In genomic region chr5:38866362-38867070, GRCh38 we compare ENCODE assay signal across 27 cellular contexts. TPM values are rescaled to one million over a fixed set of nuclear protein-coding genes. Genes with fewer than 3 reads are reported as not detected.
DNase-seq lines count a peak whose midpoint lies in the region; ATAC-seq and TF ChIP-seq lines count a peak whose summit lies in the region.
"Had no signal": no experiment of that assay in that cellular context is flagged by ENCODE, and none has a peak within 500 bp of the region (broad histone marks: within the 10 kb centered on the region; RNA-seq: fewer than 3 reads in every experiment).

No MANE protein-coding gene starts in this region.

- H3K27ac Mint-ChIP-seq in HFFc6 = peak overlapping the region; percentile 24; the same call in 1 of the 2 replicates
- H3K27ac Mint-ChIP-seq: activated naive CD8-positive, alpha-beta T cell treated with anti-CD3 and anti-CD28 coated beads, Interleukin-2, amount 50 U/mL, for 24 hours; natural killer cell had no signal

- H3K4me1 Mint-ChIP-seq in HFFc6 (ENCODE audit: low read depth) = peaks cover 59% of the 10 kb centered on the region
- H3K4me1 Mint-ChIP-seq: activated naive CD8-positive, alpha-beta T cell treated with anti-CD3 and anti-CD28 coated beads, Interleukin-2, amount 50 U/mL, for 24 hours; CD14-positive monocyte; natural killer cell had no signal

- no peak for DNase-seq in HFFc6
- peak; percentile 20 for DNase-seq in RPMI7951 (ENCODE audit: low read depth)
- DNase-seq in glomerular visceral epithelial cell (ENCODE audit: extremely low spot score) = peak; percentile 56
- DNase-seq in renal cortical epithelial cell (ENCODE audit: low read depth) = peak; percentile 43
- DNase-seq in NCI-H2107 (lab: John Stamatoyannopoulos, UW) = no peak
- DNase-seq: activated CD4-positive, alpha-beta T cell treated with anti-CD3 and anti-CD28 coated beads, Interleukin-2, amount 50 U/mL, for 48 hours; activated naive CD8-positive, alpha-beta T cell treated with anti-CD3 and anti-CD28 coated beads, Interleukin-2, amount 50 U/mL, for 24 hours; activated T-cell treated with anti-CD3 and anti-CD28 coated beads, Interleukin-2, amount 50 U/mL, for 48 hours; body of pancreas; Caco-2; foreskin keratinocyte; GOT3; heart left ventricle; Kasumi-1; kidney; mucosa of descending colon; MV-4-11; natural killer cell; NCI-H146; NCI-H510A; nucleus accumbens; psoas muscle; stimulated activated CD4-positive, alpha-beta T cell treated with anti-CD3 and anti-CD28 coated beads, Interleukin-4, amount 100 ng/mL, for 24 hours; T-helper 2 cell had no signal

- H3K9me3 Mint-ChIP-seq in HFFc6 = peaks cover 23% of the 10 kb centered on the region

- no peak for TF ChIP-seq CTCF in HFFc6 (IDR thresholded peaks at IDR 0.05)

- peaks cover 35% of the 10 kb centered on the region for H3K36me3 Mint-ChIP-seq in HFFc6 (ENCODE audit: low read depth)
- H3K36me3 Mint-ChIP-seq: CD14-positive monocyte, natural killer cell had no signal

- H3K4me3 Mint-ChIP-seq in HFFc6 = no peak overlapping the region
- H3K4me3 Mint-ChIP-seq: activated naive CD8-positive, alpha-beta T cell treated with anti-CD3 and anti-CD28 coated beads, Interleukin-2, amount 50 U/mL, for 24 hours; CD14-positive monocyte; natural killer cell had no signal

- no peaks in the 10 kb centered on the region; the same call in 1 of the 2 replicates for H3K27me3 Mint-ChIP-seq in HFFc6 (ENCODE audit: insufficient read depth)

- no peak for ATAC-seq in GM21447 (IDR thresholded peaks at IDR 0.05; ENCODE audit: unreplicated experiment)
- ATAC-seq in GM19455 (IDR thresholded peaks at IDR 0.05; ENCODE audit: unreplicated experiment) = no peak
- ATAC-seq: activated naive CD8-positive, alpha-beta T cell treated with anti-CD3 and anti-CD28 coated beads, Interleukin-2, amount 50 U/mL, for 24 hours; body of pancreas; mucosa of descending colon had no signal

RNA-seq across cellular contexts. Expression of gene OSMR, which starts 20.7 kb away (rescaled TPM):
- 10 to 100 TPM; 28.1 to 36.6 (median 31.3) TPM for total RNA-seq in HFFc6 (2021; fragmentation: NEBNext Ultra II Directional; extraction: Animal tissue kit (Norgen Biotek cat#: 25700))
- 21.2 and 22.5 TPM in 2 replicates for total RNA-seq in RPMI7951 (2014; rRNA removed; shearing (Covaris generic))
- total RNA-seq in renal cortical epithelial cell = 47.1 and 148 TPM in 2 replicates
- total RNA-seq: natural killer cell had no signal

Comparison
In these comparisons a context has a peak if more than half of its experiments do, and no peak if none do; other contexts are left out.
1. DNase-seq: peak in RPMI7951 (single experiment), glomerular visceral epithelial cell (single experiment) and renal cortical epithelial cell (single experiment); none in HFFc6 (single experiment) and NCI-H2107 (single experiment).